Comparison of ENCODE assay signal across 14 cellular contexts in genomic region chr1:59732219-59732955, GRCh38.
DNase-seq lines count a peak whose midpoint lies in the region; ATAC-seq and TF ChIP-seq lines count a peak whose summit lies in the region.
"Had no signal": no experiment of that assay in that cellular context is flagged by ENCODE, and none has a peak within 500 bp of the region (broad histone marks: within the 10 kb centered on the region; RNA-seq: fewer than 3 reads in every experiment).

No MANE protein-coding gene starts in this region.

- H3K36me3 ChIP-seq in GM23248 (ENCODE audit: low read depth) = no peaks in the 10 kb centered on the region
- H3K36me3 ChIP-seq in adrenal gland (replicated peaks in 1 of 2) = no peaks in the 10 kb centered on the region
- H3K36me3 ChIP-seq in sigmoid colon = no peaks in the 10 kb centered on the region

- H3K4me3 ChIP-seq in GM23248 (no peak overlapping the region), adrenal gland (no peak overlapping the region), sigmoid colon (no peak overlapping the region)
- H3K4me3 ChIP-seq: GM23338 had no signal

- no peak overlapping the region for H3K4me3 Mint-ChIP-seq in T-helper 17 cell
- H3K4me3 Mint-ChIP-seq: activated T-helper 17 cell treated with anti-CD3 and anti-CD28 coated beads, Interleukin-2, amount 50 U/mL, for 72 hours; dendritic cell treated with granulocyte-macrophage colony-stimulating factor and Interleukin-4, amounts not matched to agents 40 ng/mL and 50 ng/mL, for 4 days; GM23338 had no signal

- DNase-seq in GM23248 (no peak), adrenal gland (no peak), left kidney (ENCODE audit: low read depth, low spot score) (peak; percentile 37), sigmoid colon (no peak), NCI-H187 (lab: John Stamatoyannopoulos, UW) (no peak), DMS 273 treated with DMSO at 0.1 percent for 48 hours (lab: John Stamatoyannopoulos, UW) (no peak), T-helper 17 cell (no peak)
- DNase-seq: anterior cingulate cortex; NCI-H1092 treated with DMSO at 0.1 percent for 48 hours; stimulated activated naive CD8-positive, alpha-beta T cell treated with anti-CD3 and anti-CD28 coated beads, Interleukin-15, Interleukin-2, amounts not matched to agents 100 U/mL and 50 U/mL, for 24 hours had no signal

- TF ChIP-seq POLR2A in adrenal gland (IDR thresholded peaks at IDR 0.05) = no peak
- TF ChIP-seq POLR2A in sigmoid colon (IDR thresholded peaks at IDR 0.05) = no peak

- peak overlapping the region; percentile 96 for H3K27ac ChIP-seq in GM23248
- peak overlapping the region; percentile 75 to 90 (median 79) for H3K27ac ChIP-seq in adrenal gland
- H3K27ac ChIP-seq in sigmoid colon = peak overlapping the region; percentile 79 to 89 (median 84)

- no peaks in the 10 kb centered on the region for H3K79me2 ChIP-seq in GM23248 (ENCODE audit: insufficient read depth)

- TF ChIP-seq EP300 in sigmoid colon (IDR thresholded peaks at IDR 0.05) = no peak

- peaks cover 4% of the 10 kb centered on the region for H3K36me3 Mint-ChIP-seq in T-helper 17 cell (ENCODE audit: low read depth)

- intact Hi-C loops in adrenal gland (cut with DNase I) (no loop called here), sigmoid colon (cut with DNase I) (no loop called here)

- H3K27me3 ChIP-seq in GM23248 (replicated peaks; ENCODE audit: insufficient read depth) = no peaks in the 10 kb centered on the region
- no peaks in the 10 kb centered on the region for H3K27me3 ChIP-seq in adrenal gland
- H3K27me3 ChIP-seq in sigmoid colon = no peaks in the 10 kb centered on the region

- H3K9ac ChIP-seq in GM23248 = peak overlapping the region; percentile 72

- peaks cover 35% of the 10 kb centered on the region for H3F3A ChIP-seq in GM23248 (ENCODE audit: insufficient read depth)

- no peak overlapping the region for H2AFZ ChIP-seq in GM23248
- H2AFZ ChIP-seq: GM23338 had no signal

- H3K9me3 ChIP-seq in GM23248 (ENCODE audit: low read depth) (no peaks in the 10 kb centered on the region), adrenal gland (replicated peaks in 1 of 3) (no peaks in the 10 kb centered on the region), sigmoid colon (no peaks in the 10 kb centered on the region), T-helper 17 cell (ENCODE audit: control insufficient read depth, low read length, poor library complexity, severe bottlenecking) (no peaks in the 10 kb centered on the region)

- H3K4me1 ChIP-seq in GM23248 (ENCODE audit: insufficient read depth) (peaks cover 41% of the 10 kb centered on the region), adrenal gland (replicated peaks in 1 of 2) (peaks cover 22 to 48% of the 10 kb centered on the region in 2 donors), sigmoid colon (peaks cover 0 to 49% (median 36%) of the 10 kb centered on the region in 4 donors)

- in situ Hi-C loops in GM23248 (cut with MboI) = no loop called here

- TF ChIP-seq CTCF in adrenal gland (IDR thresholded peaks at IDR 0.05) (no peak), sigmoid colon (IDR thresholded peaks at IDR 0.05) (no peak)

- no peaks in the 10 kb centered on the region for H4K20me1 ChIP-seq in GM23248 (ENCODE audit: insufficient read depth)

- H3K9me2 ChIP-seq in GM23248 (ENCODE audit: insufficient read depth) = no peaks in the 10 kb centered on the region

- H3K4me2 ChIP-seq in GM23248 (ENCODE audit: unreplicated experiment) = peak overlapping the region; percentile 64

- H3K27me3 Mint-ChIP-seq in T-helper 17 cell = no peaks in the 10 kb centered on the region
- H3K27me3 Mint-ChIP-seq: activated T-helper 17 cell treated with anti-CD3 and anti-CD28 coated beads, Interleukin-2, amount 50 U/mL, for 72 hours; dendritic cell treated with granulocyte-macrophage colony-stimulating factor and Interleukin-4, amounts not matched to agents 40 ng/mL and 50 ng/mL, for 4 days had no signal

- peaks cover 8% of the 10 kb centered on the region for H3K4me1 Mint-ChIP-seq in T-helper 17 cell

- WGBS in GM23248 (ENCODE audit: low coverage in 1 of 2, low lambda C conversion rate in 2 of 2, missing lambda C conversion rate in 2 of 2), 2 experiments = 89 to 90% methylated on average over 10 of the region's 10 CpGs
- 87 to 96% (median 91%) methylated on average over 10 of the region's 10 CpGs for WGBS in adrenal gland, 4 donors
- WGBS in sigmoid colon, 2 donors = 82 to 90% methylated on average over 10 of the region's 10 CpGs

- ATAC-seq in T-helper 17 cell (no peak), HG03457 (IDR thresholded peaks at IDR 0.05; ENCODE audit: unreplicated experiment) (no peak)
- ATAC-seq: activated T-helper 17 cell treated with anti-CD3 and anti-CD28 coated beads, Interleukin-2, amount 50 U/mL, for 72 hours; GM23338; stimulated activated naive CD8-positive, alpha-beta T cell treated with anti-CD3 and anti-CD28 coated beads, Interleukin-15, Interleukin-2, amounts not matched to agents 100 U/mL and 50 U/mL, for 24 hours had no signal

- H3K27ac Mint-ChIP-seq in T-helper 17 cell = no peak overlapping the region
- H3K27ac Mint-ChIP-seq: dendritic cell treated with granulocyte-macrophage colony-stimulating factor and Interleukin-4, amounts not matched to agents 40 ng/mL and 50 ng/mL, for 4 days; GM23338 had no signal
